ENCODE assay signal across 26 cellular contexts in genomic region chr3:190519886-190520285, GRCh38.
"Had no signal": no experiment of that assay in that cellular context is flagged by ENCODE, and none has a peak within 500 bp of the region (broad histone marks: within the 10 kb centered on the region; RNA-seq: fewer than 3 reads in every experiment).

No MANE protein-coding gene starts in this region.

- H3K36me3 ChIP-seq: neutrophil, pancreas, right atrium auricular region, stomach, suprapubic skin, vagina had no signal

- DNase-seq: activated CD4-positive, alpha-beta memory T cell treated with anti-CD3 and anti-CD28 coated beads, Interleukin-2, amount 10 ng/mL, durations not matched to agents 7 days and 5 days; activated CD4-positive, alpha-beta T cell treated with anti-CD3 and anti-CD28 coated beads, Interleukin-2, amount 10 ng/mL, durations not matched to agents 24 days and 14 days; activated CD8-positive, alpha-beta memory T cell treated with anti-CD3 and anti-CD28 coated beads, Interleukin-2, amount 10 ng/mL, durations not matched to agents 7 days and 5 days; activated T-cell treated with anti-CD3 and anti-CD28 coated beads for 4 hours; aorta; caudate nucleus; effector CD4-positive, alpha-beta T cell; left colon; pancreas; psoas muscle; stimulated activated CD4-positive, alpha-beta T cell treated with anti-CD3 and anti-CD28 coated beads, Interleukin-12 subunit alpha, Interleukin-12 subunit beta, amount 100 ng/mL, for 4 hours; stimulated activated CD4-positive, alpha-beta T cell treated with anti-CD3 and anti-CD28 coated beads, Interleukin-4, amount 100 ng/mL, for 4 hours; stomach had no signal

- H3K4me3 ChIP-seq: pancreas, psoas muscle, right atrium auricular region, stomach, suprapubic skin, vagina had no signal

- H3K27ac Mint-ChIP-seq: activated CD4-positive, alpha-beta memory T cell treated with anti-CD3 and anti-CD28 coated beads, Interleukin-2, amount 10 ng/mL, durations not matched to agents 7 days and 5 days; activated CD4-positive, alpha-beta T cell treated with anti-CD3 and anti-CD28 coated beads, Interleukin-2, amount 10 ng/mL, durations not matched to agents 24 days and 14 days; activated CD8-positive, alpha-beta memory T cell treated with anti-CD3 and anti-CD28 coated beads, Interleukin-2, amount 10 ng/mL, durations not matched to agents 7 days and 5 days; activated naive CD4-positive, alpha-beta T cell treated with anti-CD3 and anti-CD28 coated beads, Interleukin-2, amount 50 U/mL, for 72 hours; brain; dendritic cell treated with granulocyte-macrophage colony-stimulating factor and Interleukin-4, amounts not matched to agents 40 ng/mL and 50 ng/mL, for 4 days; memory B cell; nephron; T-helper 2 cell treated with Interferon-gamma antibody and Interleukin-4, amounts not matched to agents 5 μg/mL and 100 μg/mL, for 36 hours; type B pancreatic cell had no signal

- H3K36me3 Mint-ChIP-seq: brain, type B pancreatic cell had no signal

- H3K27me3 ChIP-seq: neutrophil, pancreas, right atrium auricular region, stomach, suprapubic skin, vagina had no signal

- H3K9me3 ChIP-seq: neutrophil, pancreas, psoas muscle, right atrium auricular region, stomach, suprapubic skin, vagina had no signal

- H3K4me3 Mint-ChIP-seq: activated CD4-positive, alpha-beta memory T cell treated with anti-CD3 and anti-CD28 coated beads, Interleukin-2, amount 10 ng/mL, durations not matched to agents 7 days and 5 days; activated CD4-positive, alpha-beta T cell treated with anti-CD3 and anti-CD28 coated beads, Interleukin-2, amount 10 ng/mL, durations not matched to agents 24 days and 14 days; activated CD8-positive, alpha-beta memory T cell treated with anti-CD3 and anti-CD28 coated beads, Interleukin-2, amount 10 ng/mL, durations not matched to agents 7 days and 5 days; brain; dendritic cell treated with granulocyte-macrophage colony-stimulating factor and Interleukin-4, amounts not matched to agents 40 ng/mL and 50 ng/mL, for 4 days; memory B cell; nephron; T-helper 2 cell treated with Interferon-gamma antibody and Interleukin-4, amounts not matched to agents 5 μg/mL and 100 μg/mL, for 36 hours; type B pancreatic cell had no signal

- FAIRE-seq: endometrium, keratinocyte, pancreas had no signal

- H3K27me3 Mint-ChIP-seq: activated CD4-positive, alpha-beta memory T cell treated with anti-CD3 and anti-CD28 coated beads, Interleukin-2, amount 10 ng/mL, durations not matched to agents 7 days and 5 days; activated CD4-positive, alpha-beta T cell treated with anti-CD3 and anti-CD28 coated beads, Interleukin-2, amount 10 ng/mL, durations not matched to agents 24 days and 14 days; dendritic cell treated with granulocyte-macrophage colony-stimulating factor and Interleukin-4, amounts not matched to agents 40 ng/mL and 50 ng/mL, for 4 days; memory B cell had no signal

- H3K9me3 Mint-ChIP-seq: brain; dendritic cell treated with granulocyte-macrophage colony-stimulating factor and Interleukin-4, amounts not matched to agents 40 ng/mL and 50 ng/mL, for 4 days; nephron; T-helper 2 cell treated with Interferon-gamma antibody and Interleukin-4, amounts not matched to agents 5 μg/mL and 100 μg/mL, for 36 hours; type B pancreatic cell had no signal

- H3K4me1 ChIP-seq: pancreas had no signal
